Comparison of ENCODE assay signal across 1 cellular context in the genomic region with DNA sequence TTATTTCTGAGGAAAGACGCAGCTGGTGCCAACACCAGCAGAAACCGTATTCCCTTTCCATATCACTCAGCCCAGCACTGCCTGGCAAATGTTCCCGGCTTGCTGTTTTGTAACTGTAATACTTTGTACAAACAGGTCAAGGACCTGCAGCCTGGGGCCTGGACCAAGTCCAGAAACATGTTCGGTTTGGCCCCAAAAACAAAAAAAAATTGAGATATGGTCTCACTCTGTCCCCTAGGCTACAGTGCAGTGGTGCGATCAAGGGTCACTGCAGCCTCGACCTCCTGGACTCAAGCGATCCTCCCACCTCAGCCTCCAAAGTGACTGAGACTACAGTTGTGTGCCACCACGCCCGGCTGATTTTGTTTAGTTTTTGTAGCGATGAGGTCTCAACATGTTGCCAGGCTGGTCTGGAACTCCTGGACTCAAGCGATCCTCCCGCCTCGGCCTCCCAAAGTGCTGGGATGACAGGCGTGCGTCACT.
A peak's percentile ranks its signal among the peaks of the same experiment; 100 is the strongest.
TF ChIP-seq lines count a peak whose summit lies in the region.

No MANE protein-coding gene starts in this region.

TF ChIP-seq in HepG2, 621 proteins besides CTCF, POLR2A, EP300 and RAD21 (continued from another document and continues in another):
- TF ChIP-seq ZNF260 (CRISPR knock-in tag; IDR thresholded peaks at IDR 0.05; ENCODE audit: borderline replicate concordance, low read depth) (no peak), ZNF207 (IDR thresholded peaks at IDR 0.05; ENCODE audit: borderline replicate concordance) (no peak), ZNF121 (CRISPR knock-in tag; IDR thresholded peaks at IDR 0.05) (no peak), RFX1 (IDR thresholded peaks at IDR 0.05) (no peak), DNMT1 (CRISPR knock-in tag; IDR thresholded peaks at IDR 0.05) (no peak), ERF (CRISPR knock-in tag; IDR thresholded peaks at IDR 0.05) (no peak), ZBTB1 (CRISPR knock-in tag; IDR thresholded peaks at IDR 0.05; ENCODE audit: borderline replicate concordance) (no peak), ZFP82 (CRISPR knock-in tag; IDR thresholded peaks at IDR 0.05; ENCODE audit: borderline replicate concordance) (no peak), ZNF510 (CRISPR knock-in tag; IDR thresholded peaks at IDR 0.05; ENCODE audit: low read depth) (no peak), SP140L (CRISPR knock-in tag; IDR thresholded peaks at IDR 0.05; ENCODE audit: borderline replicate concordance) (no peak), NBN (conservative IDR thresholded peaks at IDR 0.05) (no peak), POLR2AphosphoS5 (IDR thresholded peaks at IDR 0.05; ENCODE audit: low read depth, low read length) (peak; percentile 17; the same call in 1 of the 2 replicates), STAG1 (CRISPR knock-in tag; IDR thresholded peaks at IDR 0.05) (no peak), ZNF616 (CRISPR knock-in tag; IDR thresholded peaks at IDR 0.05; ENCODE audit: low read depth) (no peak), ZNF790 (CRISPR knock-in tag; IDR thresholded peaks at IDR 0.05; ENCODE audit: borderline replicate concordance) (no peak), SAP130 (CRISPR knock-in tag; IDR thresholded peaks at IDR 0.05; ENCODE audit: low read depth) (peak; percentile 71), ZNF251 (CRISPR knock-in tag; IDR thresholded peaks at IDR 0.05) (no peak), NCOA5 (CRISPR knock-in tag; IDR thresholded peaks at IDR 0.05) (no peak), RBM39 (IDR thresholded peaks at IDR 0.05; ENCODE audit: low read depth, low read length, poor library complexity, severe bottlenecking) (no peak), EEA1 (CRISPR knock-in tag; IDR thresholded peaks at IDR 0.05; ENCODE audit: borderline replicate concordance) (no peak), NFIC (IDR thresholded peaks at IDR 0.05; ENCODE audit: low read length) (peak; percentile 49; the same call in 1 of the 2 replicates), MTA3 (CRISPR knock-in tag; IDR thresholded peaks at IDR 0.05) (no peak), HMG20A (CRISPR knock-in tag; IDR thresholded peaks at IDR 0.05; ENCODE audit: borderline replicate concordance) (no peak), FOXK2 (IDR thresholded peaks at IDR 0.05) (no peak), SP4 (CRISPR knock-in tag; IDR thresholded peaks at IDR 0.05) (no peak), RORA (CRISPR knock-in tag; IDR thresholded peaks at IDR 0.05) (peak; percentile 79; the same call in 1 of the 2 replicates), ZFP36 (IDR thresholded peaks at IDR 0.05; ENCODE audit: borderline replicate concordance, low read depth, low read length, partially characterized antibody) (no peak), ELF1 (CRISPR knock-in tag; IDR thresholded peaks at IDR 0.05) (no peak), ZNF12 (CRISPR knock-in tag; IDR thresholded peaks at IDR 0.05) (no peak), SSRP1 (CRISPR knock-in tag; IDR thresholded peaks at IDR 0.05) (no peak), HDAC1 (CRISPR knock-in tag; IDR thresholded peaks at IDR 0.05) (peak; percentile 58), ZNF367 (CRISPR knock-in tag; IDR thresholded peaks at IDR 0.05; ENCODE audit: borderline replicate concordance) (no peak), NFE2L1 (CRISPR knock-in tag; IDR thresholded peaks at IDR 0.05; ENCODE audit: borderline replicate concordance) (no peak), SP1 (IDR thresholded peaks at IDR 0.05) (no peak), SP1 (CRISPR knock-in tag; IDR thresholded peaks at IDR 0.05) (0 out of 2 replicates have a peak, but pooled peaks have one; percentile 35), PCBP1 (IDR thresholded peaks at IDR 0.05; ENCODE audit: borderline replicate concordance, low read depth, low read length) (no peak), FOXC1 (CRISPR knock-in tag; IDR thresholded peaks at IDR 0.05; ENCODE audit: borderline replicate concordance) (no peak), CBX2 (IDR thresholded peaks at IDR 0.05; ENCODE audit: low read depth, low read length) (no peak), CBX2 (CRISPR knock-in tag; IDR thresholded peaks at IDR 0.05; ENCODE audit: low read depth) (no peak), MZF1 (CRISPR knock-in tag; IDR thresholded peaks at IDR 0.05; ENCODE audit: borderline replicate concordance) (no peak), PHB2 (IDR thresholded peaks at IDR 0.05; ENCODE audit: partially characterized antibody) (no peak), CHCHD3 (CRISPR knock-in tag; IDR thresholded peaks at IDR 0.05) (no peak), ZKSCAN8 (CRISPR knock-in tag; IDR thresholded peaks at IDR 0.05; ENCODE audit: borderline replicate concordance) (0 out of 2 replicates have a peak, but pooled peaks have one; percentile 44), PHF20 (CRISPR knock-in tag; IDR thresholded peaks at IDR 0.05) (no peak), ZNF619 (CRISPR knock-in tag; IDR thresholded peaks at IDR 0.05) (no peak), TOPORS (CRISPR knock-in tag; IDR thresholded peaks at IDR 0.05) (no peak), HNF4A (CRISPR knock-in tag; IDR thresholded peaks at IDR 0.05) (peak; percentile 98), ZSCAN31 (CRISPR knock-in tag; IDR thresholded peaks at IDR 0.05; ENCODE audit: low read depth) (no peak), NCOA1 (CRISPR knock-in tag; IDR thresholded peaks at IDR 0.05) (peak; percentile 71; the same call in 1 of the 2 replicates), NFRKB (IDR thresholded peaks at IDR 0.05) (no peak), FOXK1 (CRISPR knock-in tag; IDR thresholded peaks at IDR 0.05; ENCODE audit: borderline replicate concordance, low read depth) (no peak), AHR (CRISPR knock-in tag; IDR thresholded peaks at IDR 0.05) (no peak), NR2F1 (CRISPR knock-in tag; IDR thresholded peaks at IDR 0.05) (peak in 1 of 2 experiments; percentile 41; a peak in 1 of 4 replicates), ZNF768 (CRISPR knock-in tag; IDR thresholded peaks at IDR 0.05) (no peak), RFX5 (IDR thresholded peaks at IDR 0.05; ENCODE audit: low read depth, low read length) (no peak), MXD4 (CRISPR knock-in tag; IDR thresholded peaks at IDR 0.05) (no peak), HMGA1 (CRISPR knock-in tag; conservative IDR thresholded peaks at IDR 0.05) (no peak)
- TF ChIP-seq, protein P1, sequence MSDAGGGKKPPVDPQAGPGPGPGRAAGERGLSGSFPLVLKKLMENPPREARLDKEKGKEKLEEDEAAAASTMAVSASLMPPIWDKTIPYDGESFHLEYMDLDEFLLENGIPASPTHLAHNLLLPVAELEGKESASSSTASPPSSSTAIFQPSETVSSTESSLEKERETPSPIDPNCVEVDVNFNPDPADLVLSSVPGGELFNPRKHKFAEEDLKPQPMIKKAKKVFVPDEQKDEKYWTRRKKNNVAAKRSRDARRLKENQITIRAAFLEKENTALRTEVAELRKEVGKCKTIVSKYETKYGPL (CRISPR knock-in tag; IDR thresholded peaks at IDR 0.05): no peak
- TF ChIP-seq, protein P2, sequence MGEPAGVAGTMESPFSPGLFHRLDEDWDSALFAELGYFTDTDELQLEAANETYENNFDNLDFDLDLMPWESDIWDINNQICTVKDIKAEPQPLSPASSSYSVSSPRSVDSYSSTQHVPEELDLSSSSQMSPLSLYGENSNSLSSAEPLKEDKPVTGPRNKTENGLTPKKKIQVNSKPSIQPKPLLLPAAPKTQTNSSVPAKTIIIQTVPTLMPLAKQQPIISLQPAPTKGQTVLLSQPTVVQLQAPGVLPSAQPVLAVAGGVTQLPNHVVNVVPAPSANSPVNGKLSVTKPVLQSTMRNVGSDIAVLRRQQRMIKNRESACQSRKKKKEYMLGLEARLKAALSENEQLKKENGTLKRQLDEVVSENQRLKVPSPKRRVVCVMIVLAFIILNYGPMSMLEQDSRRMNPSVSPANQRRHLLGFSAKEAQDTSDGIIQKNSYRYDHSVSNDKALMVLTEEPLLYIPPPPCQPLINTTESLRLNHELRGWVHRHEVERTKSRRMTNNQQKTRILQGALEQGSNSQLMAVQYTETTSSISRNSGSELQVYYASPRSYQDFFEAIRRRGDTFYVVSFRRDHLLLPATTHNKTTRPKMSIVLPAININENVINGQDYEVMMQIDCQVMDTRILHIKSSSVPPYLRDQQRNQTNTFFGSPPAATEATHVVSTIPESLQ (CRISPR knock-in tag; conservative IDR thresholded peaks at IDR 0.05): no peak
- TF ChIP-seq, protein P3, sequence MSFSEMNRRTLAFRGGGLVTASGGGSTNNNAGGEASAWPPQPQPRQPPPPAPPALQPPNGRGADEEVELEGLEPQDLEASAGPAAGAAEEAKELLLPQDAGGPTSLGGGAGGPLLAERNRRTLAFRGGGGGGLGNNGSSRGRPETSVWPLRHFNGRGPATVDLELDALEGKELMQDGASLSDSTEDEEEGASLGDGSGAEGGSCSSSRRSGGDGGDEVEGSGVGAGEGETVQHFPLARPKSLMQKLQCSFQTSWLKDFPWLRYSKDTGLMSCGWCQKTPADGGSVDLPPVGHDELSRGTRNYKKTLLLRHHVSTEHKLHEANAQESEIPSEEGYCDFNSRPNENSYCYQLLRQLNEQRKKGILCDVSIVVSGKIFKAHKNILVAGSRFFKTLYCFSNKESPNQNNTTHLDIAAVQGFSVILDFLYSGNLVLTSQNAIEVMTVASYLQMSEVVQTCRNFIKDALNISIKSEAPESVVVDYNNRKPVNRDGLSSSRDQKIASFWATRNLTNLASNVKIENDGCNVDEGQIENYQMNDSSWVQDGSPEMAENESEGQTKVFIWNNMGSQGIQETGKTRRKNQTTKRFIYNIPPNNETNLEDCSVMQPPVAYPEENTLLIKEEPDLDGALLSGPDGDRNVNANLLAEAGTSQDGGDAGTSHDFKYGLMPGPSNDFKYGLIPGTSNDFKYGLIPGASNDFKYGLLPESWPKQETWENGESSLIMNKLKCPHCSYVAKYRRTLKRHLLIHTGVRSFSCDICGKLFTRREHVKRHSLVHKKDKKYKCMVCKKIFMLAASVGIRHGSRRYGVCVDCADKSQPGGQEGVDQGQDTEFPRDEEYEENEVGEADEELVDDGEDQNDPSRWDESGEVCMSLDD (CRISPR knock-in tag; IDR thresholded peaks at IDR 0.05; ENCODE audit: borderline replicate concordance): no peak
- TF ChIP-seq, protein P4, sequence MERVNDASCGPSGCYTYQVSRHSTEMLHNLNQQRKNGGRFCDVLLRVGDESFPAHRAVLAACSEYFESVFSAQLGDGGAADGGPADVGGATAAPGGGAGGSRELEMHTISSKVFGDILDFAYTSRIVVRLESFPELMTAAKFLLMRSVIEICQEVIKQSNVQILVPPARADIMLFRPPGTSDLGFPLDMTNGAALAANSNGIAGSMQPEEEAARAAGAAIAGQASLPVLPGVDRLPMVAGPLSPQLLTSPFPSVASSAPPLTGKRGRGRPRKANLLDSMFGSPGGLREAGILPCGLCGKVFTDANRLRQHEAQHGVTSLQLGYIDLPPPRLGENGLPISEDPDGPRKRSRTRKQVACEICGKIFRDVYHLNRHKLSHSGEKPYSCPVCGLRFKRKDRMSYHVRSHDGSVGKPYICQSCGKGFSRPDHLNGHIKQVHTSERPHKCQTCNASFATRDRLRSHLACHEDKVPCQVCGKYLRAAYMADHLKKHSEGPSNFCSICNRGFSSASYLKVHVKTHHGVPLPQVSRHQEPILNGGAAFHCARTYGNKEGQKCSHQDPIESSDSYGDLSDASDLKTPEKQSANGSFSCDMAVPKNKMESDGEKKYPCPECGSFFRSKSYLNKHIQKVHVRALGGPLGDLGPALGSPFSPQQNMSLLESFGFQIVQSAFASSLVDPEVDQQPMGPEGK (CRISPR knock-in tag; IDR thresholded peaks at IDR 0.05): peak; percentile 49
- TF ChIP-seq, protein P5, sequence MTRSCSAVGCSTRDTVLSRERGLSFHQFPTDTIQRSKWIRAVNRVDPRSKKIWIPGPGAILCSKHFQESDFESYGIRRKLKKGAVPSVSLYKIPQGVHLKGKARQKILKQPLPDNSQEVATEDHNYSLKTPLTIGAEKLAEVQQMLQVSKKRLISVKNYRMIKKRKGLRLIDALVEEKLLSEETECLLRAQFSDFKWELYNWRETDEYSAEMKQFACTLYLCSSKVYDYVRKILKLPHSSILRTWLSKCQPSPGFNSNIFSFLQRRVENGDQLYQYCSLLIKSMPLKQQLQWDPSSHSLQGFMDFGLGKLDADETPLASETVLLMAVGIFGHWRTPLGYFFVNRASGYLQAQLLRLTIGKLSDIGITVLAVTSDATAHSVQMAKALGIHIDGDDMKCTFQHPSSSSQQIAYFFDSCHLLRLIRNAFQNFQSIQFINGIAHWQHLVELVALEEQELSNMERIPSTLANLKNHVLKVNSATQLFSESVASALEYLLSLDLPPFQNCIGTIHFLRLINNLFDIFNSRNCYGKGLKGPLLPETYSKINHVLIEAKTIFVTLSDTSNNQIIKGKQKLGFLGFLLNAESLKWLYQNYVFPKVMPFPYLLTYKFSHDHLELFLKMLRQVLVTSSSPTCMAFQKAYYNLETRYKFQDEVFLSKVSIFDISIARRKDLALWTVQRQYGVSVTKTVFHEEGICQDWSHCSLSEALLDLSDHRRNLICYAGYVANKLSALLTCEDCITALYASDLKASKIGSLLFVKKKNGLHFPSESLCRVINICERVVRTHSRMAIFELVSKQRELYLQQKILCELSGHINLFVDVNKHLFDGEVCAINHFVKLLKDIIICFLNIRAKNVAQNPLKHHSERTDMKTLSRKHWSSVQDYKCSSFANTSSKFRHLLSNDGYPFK (CRISPR knock-in tag; IDR thresholded peaks at IDR 0.05; ENCODE audit: borderline replicate concordance): no peak
- TF ChIP-seq, protein P6, sequence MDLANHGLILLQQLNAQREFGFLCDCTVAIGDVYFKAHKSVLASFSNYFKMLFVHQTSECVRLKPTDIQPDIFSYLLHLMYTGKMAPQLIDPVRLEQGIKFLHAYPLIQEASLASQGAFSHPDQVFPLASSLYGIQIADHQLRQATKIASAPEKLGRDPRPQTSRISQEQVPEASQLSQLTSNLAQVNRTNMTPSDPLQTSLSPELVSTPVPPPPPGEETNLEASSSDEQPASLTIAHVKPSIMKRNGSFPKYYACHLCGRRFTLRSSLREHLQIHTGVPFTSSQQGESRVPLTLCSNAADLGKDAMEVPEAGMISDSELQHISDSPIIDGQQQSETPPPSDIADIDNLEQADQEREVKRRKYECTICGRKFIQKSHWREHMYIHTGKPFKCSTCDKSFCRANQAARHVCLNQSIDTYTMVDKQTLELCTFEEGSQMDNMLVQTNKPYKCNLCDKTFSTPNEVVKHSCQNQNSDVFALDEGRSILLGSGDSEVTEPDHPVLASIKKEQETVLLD (CRISPR knock-in tag; IDR thresholded peaks at IDR 0.05; ENCODE audit: low read depth): no peak
- TF ChIP-seq, protein P7, sequence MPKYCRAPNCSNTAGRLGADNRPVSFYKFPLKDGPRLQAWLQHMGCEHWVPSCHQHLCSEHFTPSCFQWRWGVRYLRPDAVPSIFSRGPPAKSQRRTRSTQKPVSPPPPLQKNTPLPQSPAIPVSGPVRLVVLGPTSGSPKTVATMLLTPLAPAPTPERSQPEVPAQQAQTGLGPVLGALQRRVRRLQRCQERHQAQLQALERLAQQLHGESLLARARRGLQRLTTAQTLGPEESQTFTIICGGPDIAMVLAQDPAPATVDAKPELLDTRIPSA (CRISPR knock-in tag; IDR thresholded peaks at IDR 0.05; ENCODE audit: borderline replicate concordance): no peak
